1 cellular context compared by ENCODE assay signal in the genomic region with DNA sequence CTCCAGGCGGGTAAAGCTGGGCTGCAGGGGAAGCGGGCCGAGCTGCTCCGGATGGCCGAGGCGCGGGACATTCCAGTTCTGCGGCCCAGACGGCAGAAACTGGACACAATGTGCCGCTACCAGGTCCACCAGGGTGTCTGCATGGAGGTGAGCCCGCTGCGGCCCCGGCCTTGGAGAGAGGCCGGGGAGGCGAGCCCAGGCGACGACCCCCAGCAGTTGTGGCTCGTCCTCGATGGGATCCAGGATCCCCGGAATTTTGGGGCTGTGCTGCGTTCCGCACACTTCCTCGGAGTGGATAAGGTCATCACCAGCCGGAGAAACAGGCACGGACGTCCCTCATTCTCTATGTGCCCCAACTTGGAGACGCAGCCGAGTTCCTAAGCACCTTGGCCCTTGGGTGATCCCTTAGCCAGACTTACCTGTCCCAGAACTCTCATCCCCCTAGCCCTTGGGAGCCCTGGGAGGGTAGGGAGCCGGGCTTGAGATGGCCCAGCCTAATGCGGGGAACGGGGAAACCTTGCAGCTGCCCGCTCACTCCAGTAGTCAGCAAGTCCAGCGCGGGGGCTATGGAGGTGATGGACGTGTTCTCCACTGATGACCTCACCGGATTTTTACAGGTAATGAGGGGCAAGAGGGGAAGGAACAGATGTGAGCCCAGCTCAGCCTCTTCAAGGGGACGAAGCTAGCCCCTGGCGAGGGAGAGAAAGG.
TF ChIP-seq lines count a peak whose summit lies in the region.

No MANE protein-coding gene starts in this region.

TF ChIP-seq in IMR-90, 13 proteins besides CTCF, POLR2A, EP300 and RAD21:
- TF ChIP-seq MXI1 (IDR thresholded peaks at IDR 0.05; ENCODE audit: borderline replicate concordance, low read depth, low read length) (no peak), RFX5 (IDR thresholded peaks at IDR 0.05; ENCODE audit: low read depth, low read length) (no peak), BHLHE40 (IDR thresholded peaks at IDR 0.05; ENCODE audit: low read depth, low read length) (no peak), MAFK (IDR thresholded peaks at IDR 0.05; ENCODE audit: low read depth, low read length) (no peak)
- TF ChIP-seq, protein P1, sequence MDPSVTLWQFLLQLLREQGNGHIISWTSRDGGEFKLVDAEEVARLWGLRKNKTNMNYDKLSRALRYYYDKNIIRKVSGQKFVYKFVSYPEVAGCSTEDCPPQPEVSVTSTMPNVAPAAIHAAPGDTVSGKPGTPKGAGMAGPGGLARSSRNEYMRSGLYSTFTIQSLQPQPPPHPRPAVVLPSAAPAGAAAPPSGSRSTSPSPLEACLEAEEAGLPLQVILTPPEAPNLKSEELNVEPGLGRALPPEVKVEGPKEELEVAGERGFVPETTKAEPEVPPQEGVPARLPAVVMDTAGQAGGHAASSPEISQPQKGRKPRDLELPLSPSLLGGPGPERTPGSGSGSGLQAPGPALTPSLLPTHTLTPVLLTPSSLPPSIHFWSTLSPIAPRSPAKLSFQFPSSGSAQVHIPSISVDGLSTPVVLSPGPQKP (IDR thresholded peaks at IDR 0.05; ENCODE audit: borderline replicate concordance, low read depth, low read length), result no peak
